In genomic region chr11:1564535-1565172, GRCh38 we compare ENCODE assay signal across 1 cellular context.
TF ChIP-seq lines count a peak whose summit lies in the region.

No MANE protein-coding gene starts in this region.

TF ChIP-seq in HEK293, 187 proteins besides CTCF, POLR2A, EP300 and RAD21 (continued from another document):
- TF ChIP-seq ZNF37A (tag by site-specific recombination; IDR thresholded peaks at IDR 0.05) (no peak), REPIN1 (tag by site-specific recombination; IDR thresholded peaks at IDR 0.05; ENCODE audit: low read depth) (no peak), ZNF394 (tag by site-specific recombination; IDR thresholded peaks at IDR 0.05; ENCODE audit: borderline replicate concordance) (0 out of 2 replicates have a peak, but pooled peaks have one; percentile 19), REST (tag by site-specific recombination; IDR thresholded peaks at IDR 0.05) (no peak), ZNF585B (tag by site-specific recombination; IDR thresholded peaks at IDR 0.05) (no peak), TSHZ1 (tag by site-specific recombination; IDR thresholded peaks at IDR 0.05; ENCODE audit: borderline replicate concordance) (no peak), ZNF544 (tag by site-specific recombination; IDR thresholded peaks at IDR 0.05) (no peak), KLF16 (tag by site-specific recombination; IDR thresholded peaks at IDR 0.05) (no peak), ZBTB26 (tag by site-specific recombination; optimal IDR thresholded peaks at IDR 0.05) (no peak), SALL2 (tag by site-specific recombination; IDR thresholded peaks at IDR 0.05; ENCODE audit: borderline replicate concordance) (no peak), ZIC2 (tag by site-specific recombination; IDR thresholded peaks at IDR 0.05) (peak; percentile 30), TRIM28 (IDR thresholded peaks at IDR 0.05; ENCODE audit: borderline replicate concordance, low read length) (no peak), KLF17 (tag by site-specific recombination; IDR thresholded peaks at IDR 0.05) (peak; percentile 55; the same call in 1 of the 2 replicates), BCL11B (tag by site-specific recombination; IDR thresholded peaks at IDR 0.05; ENCODE audit: low read depth) (no peak), ZNF777 (tag by site-specific recombination; IDR thresholded peaks at IDR 0.05; ENCODE audit: borderline replicate concordance) (no peak), ZNF157 (tag by site-specific recombination; IDR thresholded peaks at IDR 0.05) (no peak), ZNF391 (tag by site-specific recombination; IDR thresholded peaks at IDR 0.05; ENCODE audit: borderline replicate concordance, low read depth) (no peak), INSM2 (tag by site-specific recombination; IDR thresholded peaks at IDR 0.05) (no peak; the same call in 1 of the 2 replicates), AEBP2 (tag by site-specific recombination; IDR thresholded peaks at IDR 0.05; ENCODE audit: borderline replicate concordance) (no peak), ZNF311 (tag by site-specific recombination; IDR thresholded peaks at IDR 0.05; ENCODE audit: borderline replicate concordance) (no peak), ZNF792 (tag by site-specific recombination; IDR thresholded peaks at IDR 0.05) (no peak), ZNF677 (tag by site-specific recombination; IDR thresholded peaks at IDR 0.05) (no peak), ZNF623 (tag by site-specific recombination; IDR thresholded peaks at IDR 0.05) (no peak), ZNF768 (tag by site-specific recombination; IDR thresholded peaks at IDR 0.05) (no peak), ZNF148 (tag by site-specific recombination; IDR thresholded peaks at IDR 0.05; ENCODE audit: borderline replicate concordance) (no peak), ZSCAN16 (tag by site-specific recombination; IDR thresholded peaks at IDR 0.05) (no peak), ZNF354C (tag by site-specific recombination; IDR thresholded peaks at IDR 0.05; ENCODE audit: borderline replicate concordance, low read depth) (no peak)
